ENCODE assay signal across 10 cellular contexts in the genomic region with DNA sequence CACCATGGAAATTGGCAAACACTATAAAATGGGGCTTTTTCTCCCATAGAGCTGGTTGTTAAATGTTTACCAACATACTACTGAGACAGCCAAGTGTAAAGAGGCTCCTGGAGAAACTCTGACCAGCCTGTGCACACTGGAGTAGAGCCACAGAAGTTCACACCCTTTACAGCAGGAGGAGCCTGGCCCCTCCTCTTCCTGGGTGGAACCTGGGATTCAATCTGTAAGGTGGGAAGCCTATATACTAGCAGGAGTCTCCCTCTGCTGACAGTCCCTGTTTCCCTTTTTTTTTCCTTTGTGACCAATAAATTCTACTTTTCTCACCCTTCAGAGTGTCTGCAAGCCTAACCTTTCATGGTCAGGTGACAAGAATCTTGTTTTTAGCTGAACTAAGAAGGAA. TPM values are rescaled to one million over a fixed set of nuclear protein-coding genes. Genes with fewer than 3 reads are reported as not detected.
A peak's percentile ranks its signal among the peaks of the same experiment; 100 is the strongest.
DNase-seq lines count a peak whose midpoint lies in the region; ATAC-seq and TF ChIP-seq lines count a peak whose summit lies in the region.
"Had no signal": no experiment of that assay in that cellular context is flagged by ENCODE, and none has a peak within 500 bp of the region (broad histone marks: within the 10 kb centered on the region; RNA-seq: fewer than 3 reads in every experiment).

No MANE protein-coding gene starts in this region.

- no peak for ATAC-seq in Right ventricle myocardium superior (ENCODE audit: poor library complexity)
- ATAC-seq in HG02763 (IDR thresholded peaks at IDR 0.05; ENCODE audit: unreplicated experiment) = no peak
- ATAC-seq in HG03354 (IDR thresholded peaks at IDR 0.05; ENCODE audit: poor library complexity, severe bottlenecking, unreplicated experiment) = no peak

- H3K36me3 ChIP-seq in liver (ENCODE audit: control insufficient read depth in 4 of 4, insufficient read depth in 3 of 4, low read depth in 1 of 4, low read length in 3 of 4) = no peaks in the 10 kb centered on the region

- DNase-seq in ELR (ENCODE audit: low read depth) = peak; percentile 54
- peak; percentile 42 for DNase-seq in LNCaP clone FGC (ENCODE audit: low read depth)
- peak; percentile 32 for DNase-seq in UCSD-AML1 (lab: John Stamatoyannopoulos, UW; ENCODE audit: unreplicated experiment)
- no peak for DNase-seq in Right ventricle myocardium superior
- no peak for DNase-seq in NCI-H446 treated with DMSO at 0.1 percent for 48 hours (lab: John Stamatoyannopoulos, UW)
- DNase-seq: activated CD4-positive, alpha-beta memory T cell treated with anti-CD3 and anti-CD28 coated beads for 36 hours; anterior cingulate cortex had no signal

- intact Hi-C loops in Right ventricle myocardium superior (cut with DNase I) = no loop called here

- peaks cover 0 to 6% (median 6%) of the 10 kb centered on the region in 4 donors for H3K4me1 ChIP-seq in liver (ENCODE audit: control insufficient read depth in 4 of 4, insufficient read depth in 4 of 4, low read length in 3 of 4)

- H3K9me3 ChIP-seq in liver (ENCODE audit: control insufficient read depth in 4 of 4, low read length in 3 of 4) = no peaks in the 10 kb centered on the region

- no peaks in the 10 kb centered on the region for H3K27me3 ChIP-seq in liver (ENCODE audit: control insufficient read depth in 4 of 4, insufficient read depth in 4 of 4, low read length in 3 of 4)

- TF ChIP-seq RAD21 in liver (IDR thresholded peaks at IDR 0.05) = peak; percentile 49 to 70

- H3K4me3 ChIP-seq in LNCaP clone FGC (ENCODE audit: low read depth, low read length) = no peak overlapping the region
- H3K4me3 ChIP-seq in liver (ENCODE audit: low read depth in 1 of 3, low read length in 3 of 3) = no peak overlapping the region

- H3K9ac ChIP-seq in liver (ENCODE audit: low read depth in 1 of 2, low read length in 2 of 2) = no peak overlapping the region

- H3K27ac ChIP-seq in liver (ENCODE audit: low read depth in 1 of 2, low read length in 2 of 2) = no peak overlapping the region

- TF ChIP-seq CTCF in LNCaP clone FGC (IDR thresholded peaks at IDR 0.05; ENCODE audit: control insufficient read depth, extremely low read depth, insufficient read depth) (no peak), liver (IDR thresholded peaks at IDR 0.05; ENCODE audit: low read depth, low read length, missing input control) (peak; percentile 7)

TF ChIP-seq in liver, 16 proteins besides CTCF, POLR2A, EP300 and RAD21:
- TF ChIP-seq, protein P1, sequence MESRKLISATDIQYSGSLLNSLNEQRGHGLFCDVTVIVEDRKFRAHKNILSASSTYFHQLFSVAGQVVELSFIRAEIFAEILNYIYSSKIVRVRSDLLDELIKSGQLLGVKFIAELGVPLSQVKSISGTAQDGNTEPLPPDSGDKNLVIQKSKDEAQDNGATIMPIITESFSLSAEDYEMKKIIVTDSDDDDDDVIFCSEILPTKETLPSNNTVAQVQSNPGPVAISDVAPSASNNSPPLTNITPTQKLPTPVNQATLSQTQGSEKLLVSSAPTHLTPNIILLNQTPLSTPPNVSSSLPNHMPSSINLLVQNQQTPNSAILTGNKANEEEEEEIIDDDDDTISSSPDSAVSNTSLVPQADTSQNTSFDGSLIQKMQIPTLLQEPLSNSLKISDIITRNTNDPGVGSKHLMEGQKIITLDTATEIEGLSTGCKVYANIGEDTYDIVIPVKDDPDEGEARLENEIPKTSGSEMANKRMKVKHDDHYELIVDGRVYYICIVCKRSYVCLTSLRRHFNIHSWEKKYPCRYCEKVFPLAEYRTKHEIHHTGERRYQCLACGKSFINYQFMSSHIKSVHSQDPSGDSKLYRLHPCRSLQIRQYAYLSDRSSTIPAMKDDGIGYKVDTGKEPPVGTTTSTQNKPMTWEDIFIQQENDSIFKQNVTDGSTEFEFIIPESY (IDR thresholded peaks at IDR 0.05) = no peak
- no peak for TF ChIP-seq HNF4G (IDR thresholded peaks at IDR 0.05)
- no peak for TF ChIP-seq HNF4A (conservative IDR thresholded peaks at IDR 0.05)
- TF ChIP-seq, protein P2, sequence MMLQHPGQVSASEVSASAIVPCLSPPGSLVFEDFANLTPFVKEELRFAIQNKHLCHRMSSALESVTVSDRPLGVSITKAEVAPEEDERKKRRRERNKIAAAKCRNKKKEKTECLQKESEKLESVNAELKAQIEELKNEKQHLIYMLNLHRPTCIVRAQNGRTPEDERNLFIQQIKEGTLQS (IDR thresholded peaks at IDR 0.05) = no peak
- TF ChIP-seq TAF1 (conservative IDR thresholded peaks at IDR 0.05) = no peak
- TF ChIP-seq SP1 (IDR thresholded peaks at IDR 0.05) = no peak
- TF ChIP-seq YY1 (IDR thresholded peaks at IDR 0.05) = no peak
- no peak for TF ChIP-seq EGR1 (IDR thresholded peaks at IDR 0.05; ENCODE audit: low read depth in 2 of 2)
- no peak for TF ChIP-seq NR2F2 (IDR thresholded peaks at IDR 0.05)
- no peak for TF ChIP-seq FOXA2 (IDR thresholded peaks at IDR 0.05)
- TF ChIP-seq, protein P3, sequence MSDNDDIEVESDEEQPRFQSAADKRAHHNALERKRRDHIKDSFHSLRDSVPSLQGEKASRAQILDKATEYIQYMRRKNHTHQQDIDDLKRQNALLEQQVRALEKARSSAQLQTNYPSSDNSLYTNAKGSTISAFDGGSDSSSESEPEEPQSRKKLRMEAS (IDR thresholded peaks at IDR 0.05) = no peak
- TF ChIP-seq, protein P4, sequence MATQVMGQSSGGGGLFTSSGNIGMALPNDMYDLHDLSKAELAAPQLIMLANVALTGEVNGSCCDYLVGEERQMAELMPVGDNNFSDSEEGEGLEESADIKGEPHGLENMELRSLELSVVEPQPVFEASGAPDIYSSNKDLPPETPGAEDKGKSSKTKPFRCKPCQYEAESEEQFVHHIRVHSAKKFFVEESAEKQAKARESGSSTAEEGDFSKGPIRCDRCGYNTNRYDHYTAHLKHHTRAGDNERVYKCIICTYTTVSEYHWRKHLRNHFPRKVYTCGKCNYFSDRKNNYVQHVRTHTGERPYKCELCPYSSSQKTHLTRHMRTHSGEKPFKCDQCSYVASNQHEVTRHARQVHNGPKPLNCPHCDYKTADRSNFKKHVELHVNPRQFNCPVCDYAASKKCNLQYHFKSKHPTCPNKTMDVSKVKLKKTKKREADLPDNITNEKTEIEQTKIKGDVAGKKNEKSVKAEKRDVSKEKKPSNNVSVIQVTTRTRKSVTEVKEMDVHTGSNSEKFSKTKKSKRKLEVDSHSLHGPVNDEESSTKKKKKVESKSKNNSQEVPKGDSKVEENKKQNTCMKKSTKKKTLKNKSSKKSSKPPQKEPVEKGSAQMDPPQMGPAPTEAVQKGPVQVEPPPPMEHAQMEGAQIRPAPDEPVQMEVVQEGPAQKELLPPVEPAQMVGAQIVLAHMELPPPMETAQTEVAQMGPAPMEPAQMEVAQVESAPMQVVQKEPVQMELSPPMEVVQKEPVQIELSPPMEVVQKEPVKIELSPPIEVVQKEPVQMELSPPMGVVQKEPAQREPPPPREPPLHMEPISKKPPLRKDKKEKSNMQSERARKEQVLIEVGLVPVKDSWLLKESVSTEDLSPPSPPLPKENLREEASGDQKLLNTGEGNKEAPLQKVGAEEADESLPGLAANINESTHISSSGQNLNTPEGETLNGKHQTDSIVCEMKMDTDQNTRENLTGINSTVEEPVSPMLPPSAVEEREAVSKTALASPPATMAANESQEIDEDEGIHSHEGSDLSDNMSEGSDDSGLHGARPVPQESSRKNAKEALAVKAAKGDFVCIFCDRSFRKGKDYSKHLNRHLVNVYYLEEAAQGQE (IDR thresholded peaks at IDR 0.05) = no peak

RNA-seq across cellular contexts. Expression of a gene that starts 10.4 kb away (rescaled TPM):
- total RNA-seq in liver (10 to 100 TPM; 28.9 to 37.8 TPM), Right ventricle myocardium superior (28.9 TPM)
- polyA plus RNA-seq in liver = 10 to 100 TPM; 15.5 to 23.5 TPM

Comparison
In these comparisons a context has a peak if more than half of its experiments do, and no peak if none do; other contexts are left out.
1. DNase-seq: peak in ELR (single experiment), LNCaP clone FGC (single experiment) and UCSD-AML1 (single experiment); none in Right ventricle myocardium superior (single experiment) and NCI-H446 treated with DMSO at 0.1 percent for 48 hours (single experiment).